Comparison of ENCODE assay signal across 20 cellular contexts in the genomic region with DNA sequence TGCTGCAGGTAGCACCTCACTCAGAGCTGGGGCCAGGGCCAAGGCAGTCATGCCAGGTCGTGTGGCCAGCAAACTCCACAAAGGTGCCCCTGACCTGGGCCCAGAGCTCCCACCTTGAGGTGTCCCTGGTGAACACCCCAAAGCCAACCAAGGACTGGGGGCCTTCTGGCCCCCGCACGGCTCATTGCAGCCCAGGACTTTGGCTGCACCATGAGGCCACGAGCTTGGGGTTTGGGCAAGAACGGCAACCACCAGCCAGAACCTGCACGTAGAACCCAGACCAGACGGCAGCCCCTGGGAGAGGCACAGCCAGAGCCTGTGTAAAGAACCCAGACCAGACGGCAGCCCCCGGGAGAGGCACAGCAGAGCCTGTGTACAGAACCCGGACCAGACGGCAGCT. TPM values are rescaled to one million over a fixed set of nuclear protein-coding genes. Genes with fewer than 3 reads are reported as not detected.
DNase-seq lines count a peak whose midpoint lies in the region; ATAC-seq, FAIRE-seq and TF ChIP-seq lines count a peak whose summit lies in the region.
"Had no signal": no experiment of that assay in that cellular context is flagged by ENCODE, and none has a peak within 500 bp of the region (broad histone marks: within the 10 kb centered on the region; RNA-seq: fewer than 3 reads in every experiment).

No MANE protein-coding gene starts in this region.

- H3K9me3 Mint-ChIP-seq in glutamatergic neuron (ENCODE audit: unreplicated experiment): peaks cover 3% of the 10 kb centered on the region
- H3K9me3 Mint-ChIP-seq: CD4-positive, alpha-beta memory T cell had no signal

- no peak for FAIRE-seq in K562 (lab: Jason Lieb, UNC)
- FAIRE-seq: G401.6, GM12878, GM19239, H1 had no signal

- no peaks in the 10 kb centered on the region for H3K79me2 ChIP-seq in K562 (ENCODE audit: control insufficient read depth, insufficient read depth, low read length)

- intact Hi-C loops in K562 (cut with micrococcal nuclease): no loop called here

- no peaks in the 10 kb centered on the region for H3K79me1 ChIP-seq in neuronal stem cell (ENCODE audit: low read depth, low read length)

- peak overlapping the region; percentile 23 for H4K8ac ChIP-seq in neuronal stem cell (ENCODE audit: low read depth, low read length)

- peaks cover 0 to 46% of the 10 kb centered on the region in 2 experiments; a peak in 2 of 5 replicates for H3K4me1 ChIP-seq in K562 (replicated peaks in 1 of 2; ENCODE audit: control insufficient read depth in 2 of 2, insufficient read depth in 2 of 2, low read length in 2 of 2)
- peaks cover 3 to 5% of the 10 kb centered on the region in 2 donors for H3K4me1 ChIP-seq in neuronal stem cell (ENCODE audit: control insufficient read depth in 2 of 2, insufficient read depth in 1 of 2, low read depth in 1 of 2, low read length in 2 of 2)

- H3K9me3 ChIP-seq in K562 (replicated peaks; ENCODE audit: control insufficient read depth, insufficient read depth, low read depth, low read length) (no peaks in the 10 kb centered on the region), neuronal stem cell (replicated peaks in 1 of 2; ENCODE audit: control insufficient read depth in 2 of 2, insufficient read depth in 1 of 2, low read depth in 1 of 2, low read length in 2 of 2) (no peaks in the 10 kb centered on the region)

- no peak overlapping the region for H2BK120ac ChIP-seq in neuronal stem cell (ENCODE audit: low read depth, low read length)

- no peak overlapping the region for H3K4me3 ChIP-seq in K562
- H3K4me3 ChIP-seq in neuronal stem cell (ENCODE audit: low read length in 2 of 2): no peak overlapping the region
- H3K4me3 ChIP-seq: GM12878, GM23248 had no signal

- no peak overlapping the region for H2BK5ac ChIP-seq in neuronal stem cell (ENCODE audit: low read length)

- H3K9ac ChIP-seq in K562 (ENCODE audit: insufficient read depth in 1 of 2, low read depth in 2 of 2, low read length in 2 of 2) (peak overlapping the region in 1 of 2 experiments; percentile 64; a peak in 2 of 4 replicates), neuronal stem cell (ENCODE audit: low read depth, low read length, poor library complexity) (no peak overlapping the region)
- H3K9ac ChIP-seq: GM23248 had no signal

- no peak overlapping the region for H2AFZ ChIP-seq in K562 (ENCODE audit: low read depth, low read length)
- no peak overlapping the region for H2AFZ ChIP-seq in neuronal stem cell (ENCODE audit: low read length)
- H2AFZ ChIP-seq: GM23248 had no signal

- H3K27me3 ChIP-seq in K562 (ENCODE audit: control insufficient read depth in 2 of 2, insufficient read depth in 2 of 2, low read length in 2 of 2) (no peaks in the 10 kb centered on the region), neuronal stem cell (ENCODE audit: control insufficient read depth in 3 of 3, insufficient read depth in 3 of 3, low read depth in 1 of 3, low read length in 3 of 3) (no peaks in the 10 kb centered on the region)

- CTCF ChIA-PET in K562 (lab: Yijun Ruan, JAX; ENCODE audit: low intra/inter-chr PET ratio): no interaction called here

- TF ChIP-seq RAD21 in K562 (CRISPR knock-in tag; conservative IDR thresholded peaks at IDR 0.05 in 1 of 2, IDR thresholded peaks at IDR 0.05 in 1 of 2): no peak

- H3K4ac ChIP-seq in neuronal stem cell (ENCODE audit: low read length): no peak overlapping the region

- H3K36me3 ChIP-seq in K562 (ENCODE audit: control insufficient read depth, insufficient read depth, low read length) (no peaks in the 10 kb centered on the region), neuronal stem cell (replicated peaks in 1 of 2; ENCODE audit: control insufficient read depth in 2 of 2, insufficient read depth in 2 of 2, low read length in 2 of 2) (no peaks in the 10 kb centered on the region)

- no peak overlapping the region for H4K91ac ChIP-seq in neuronal stem cell (ENCODE audit: low read depth, low read length, poor library complexity)

- POLR2A ChIA-PET in K562 (lab: Yijun Ruan, JAX): interaction anchor here (0.5 kb wide), 1 partner anchor 258 kb away, joined by 3 read pairs; no protein-coding TSS in a partner anchor

- H3K4me3 Mint-ChIP-seq in glutamatergic neuron (ENCODE audit: unreplicated experiment): no peak overlapping the region
- H3K4me3 Mint-ChIP-seq: CD4-positive, alpha-beta memory T cell had no signal

- peak overlapping the region; percentile 65 for H3K23ac ChIP-seq in neuronal stem cell (ENCODE audit: low read depth, low read length, poor library complexity)

- peak overlapping the region; percentile 48 for H3K27ac Mint-ChIP-seq in glutamatergic neuron (ENCODE audit: unreplicated experiment)
- H3K27ac Mint-ChIP-seq: CD4-positive, alpha-beta memory T cell had no signal

- no peaks in the 10 kb centered on the region for H3K9me1 ChIP-seq in K562 (ENCODE audit: control insufficient read depth, insufficient read depth, low read length)

- H2BK12ac ChIP-seq in neuronal stem cell (ENCODE audit: low read length): no peak overlapping the region

- BruUV-seq in K562 (replicated peaks; lab: Mats Ljungman, UMichigan): no TSS peak

- no peak overlapping the region for H3K14ac ChIP-seq in neuronal stem cell (ENCODE audit: low read length)

- H3K27me3 Mint-ChIP-seq in glutamatergic neuron (ENCODE audit: unreplicated experiment): peaks cover 4% of the 10 kb centered on the region
- H3K27me3 Mint-ChIP-seq: CD4-positive, alpha-beta memory T cell had no signal

- no peaks in the 10 kb centered on the region for H3K36me3 Mint-ChIP-seq in glutamatergic neuron (ENCODE audit: unreplicated experiment)
- H3K36me3 Mint-ChIP-seq: CD4-positive, alpha-beta memory T cell had no signal

- H4K20me1 ChIP-seq in K562 (replicated peaks; ENCODE audit: control insufficient read depth, insufficient read depth, low read length): no peaks in the 10 kb centered on the region

- in situ Hi-C loops in K562 (cut with MboI): no loop called here

- no peak for ATAC-seq in K562
- no peak for ATAC-seq in HG02938 (IDR thresholded peaks at IDR 0.05; ENCODE audit: unreplicated experiment)
- ATAC-seq: GM12878, HCT116 had no signal

- TF ChIP-seq POLR2A in K562 (conservative IDR thresholded peaks at IDR 0.05): no peak

- H3K18ac ChIP-seq in neuronal stem cell (ENCODE audit: low read length): peak overlapping the region; percentile 38

- no peak for DNase-seq in K562 (ENCODE audit: extremely low read depth in 1 of 4, low spot score in 3 of 4)
- DNase-seq in glutamatergic neuron: no peak
- no peak for DNase-seq in neuronal stem cell (ENCODE audit: low spot score)
- DNase-seq in DMS114 treated with DMSO at 0.1 percent for 48 hours (lab: John Stamatoyannopoulos, UW; ENCODE audit: unreplicated experiment): no peak
- DNase-seq in mesenteric fat pad (ENCODE audit: low spot score): no peak
- DNase-seq: C1 segment of cervical spinal cord, Calu3, COR-L47, DMS153, DND-41, GM23248, H7 had no signal

- H3K4me1 Mint-ChIP-seq in glutamatergic neuron (ENCODE audit: low read depth, unreplicated experiment): peaks cover 6% of the 10 kb centered on the region

- H2AK5ac ChIP-seq in neuronal stem cell (ENCODE audit: low read depth, low read length): peak overlapping the region; percentile 63

- H3K27ac ChIP-seq in K562 (ENCODE audit: extremely low read depth, low read depth, low read length) (no peak overlapping the region), neuronal stem cell (replicated peaks; ENCODE audit: low read length) (no peak overlapping the region)
- H3K27ac ChIP-seq: GM23248 had no signal

- H2BK15ac ChIP-seq in neuronal stem cell (ENCODE audit: low read length): no peak overlapping the region

- WGBS in K562 (ENCODE audit: insufficient coverage, low coverage, missing lambda C conversion rate): 73% methylated on average over 10 of the region's 11 CpGs
- WGBS in neuronal stem cell (ENCODE audit: extremely low coverage in 2 of 2, insufficient read length in 2 of 2, insufficient replicate concordance in 1 of 2), 2 donors: no CpG with 5 or more reads among the region's 11 CpGs

- H3K4me2 ChIP-seq in K562 (ENCODE audit: insufficient read depth, low read length) (no peak overlapping the region), neuronal stem cell (ENCODE audit: insufficient read depth, low read length, poor library complexity, severe bottlenecking) (no peak overlapping the region)

- TF ChIP-seq CTCF in K562 (IDR thresholded peaks at IDR 0.05 in 2 of 3, conservative IDR thresholded peaks at IDR 0.05 in 1 of 3; ENCODE audit: insufficient read depth in 2 of 3, low read depth in 1 of 3, low read length in 3 of 3): no peak
- TF ChIP-seq CTCF in glutamatergic neuron (IDR thresholded peaks at IDR 0.05; ENCODE audit: partially characterized antibody, unreplicated experiment): no peak

- no peak for TF ChIP-seq EP300 in K562 (IDR thresholded peaks at IDR 0.05; ENCODE audit: low read length)

RNA-seq across cellular contexts. Expression of a gene that starts 7.8 kb away (rescaled TPM):
- 8.0 and 39.1 TPM in 2 replicates for total RNA-seq in K562 (2011; cell fraction: chromatin; rRNA removed; ENCODE audit: low replicate concordance)
- total RNA-seq in K562 (2011; cell fraction: nucleolus; rRNA removed): 24.1 and 24.3 TPM in 2 replicates
- total RNA-seq in K562 (2011; cell fraction: nucleoplasm; rRNA removed): 9.9 and 12.5 TPM in 2 replicates
- total RNA-seq in K562 (2014; rRNA removed): 1.5 and 1.6 TPM in 2 replicates
- 0.13 and 0.22 TPM in 2 replicates for total RNA-seq in K562 (2014; rRNA removed; fragmentation: Illumina TruSeq; extraction: Trizol)
- 1.0 and 1.3 TPM in 2 replicates for total RNA-seq in K562 (2015; rRNA removed; fragmentation: Illumina TruSeq; extraction: Trizol)
- total RNA-seq in K562 (2021): 3.4 and 4.5 TPM in 2 replicates
- polyA plus RNA-seq in K562 (2011; rRNA removed): 1.0 and 1.6 TPM in 2 replicates
- 0.84 and 3.6 TPM in 2 replicates for polyA plus RNA-seq in K562 (2011; cell fraction: cytosol; rRNA removed)
- polyA plus RNA-seq in K562 (2011; cell fraction: nucleus; rRNA removed): 11.6 and 26.8 TPM in 2 replicates
- 3.3 and 10.8 TPM in 2 replicates for polyA plus RNA-seq in K562 (2012)
- polyA plus RNA-seq in K562 (2014; fragmentation: Illumina TruSeq; extraction: Trizol): 0.61 and 1.4 TPM in 2 replicates
- under 1 TPM in 1 of 2 experiments, not detected in 1; 0.03 TPM for polyA plus RNA-seq in K562 (2014; fragmentation: Nextera tagmentation; extraction: Ambion mirVana)
- polyA plus RNA-seq in K562 (2014; rRNA removed): 3.6 and 4.3 TPM in 2 replicates
- polyA minus RNA-seq in K562 (2011; rRNA and poly(A)+ RNA removed): 0.45 and 0.77 TPM in 2 replicates
- 0.86 and 1.1 TPM in 2 replicates for polyA minus RNA-seq in K562 (2011; cell fraction: cytosol; rRNA and poly(A)+ RNA removed)
- polyA minus RNA-seq in K562 (2011; cell fraction: nucleus; rRNA and poly(A)+ RNA removed): 3.6 and 4.6 TPM in 2 replicates
- total RNA-seq in glutamatergic neuron (ENCODE audit: unreplicated experiment): 2.6 TPM
- polyA plus RNA-seq in neuronal stem cell (2013, experiment 1 of 2): 1.1 TPM
- polyA plus RNA-seq in neuronal stem cell (2013, experiment 2 of 2): 1.2 TPM
- 0.71 TPM for total RNA-seq in mesenteric fat pad
- total RNA-seq: A172 had no signal

RNA-seq across cellular contexts. Expression of a gene that starts 9.8 kb away (rescaled TPM):
- total RNA-seq in K562 (2011; cell fraction: chromatin; rRNA removed; ENCODE audit: low replicate concordance): 31.9 and 88.4 TPM in 2 replicates
- 70.2 and 80.9 TPM in 2 replicates for total RNA-seq in K562 (2011; cell fraction: nucleolus; rRNA removed)
- 37.3 and 47.9 TPM in 2 replicates for total RNA-seq in K562 (2011; cell fraction: nucleoplasm; rRNA removed)
- 73.5 and 75.9 TPM in 2 replicates for total RNA-seq in K562 (2014; rRNA removed)
- 11.3 and 16.8 TPM in 2 replicates for total RNA-seq in K562 (2014; rRNA removed; fragmentation: Illumina TruSeq; extraction: Trizol)
- 41.3 and 43.3 TPM in 2 replicates for total RNA-seq in K562 (2015; rRNA removed; fragmentation: Illumina TruSeq; extraction: Trizol)
- 64.9 and 68.5 TPM in 2 replicates for total RNA-seq in K562 (2021)
- polyA plus RNA-seq in K562 (2011; rRNA removed): 29.6 and 34.9 TPM in 2 replicates
- polyA plus RNA-seq in K562 (2011; cell fraction: cytosol; rRNA removed): 39.3 and 69.6 TPM in 2 replicates
- polyA plus RNA-seq in K562 (2011; cell fraction: nucleus; rRNA removed): 98.3 and 113 TPM in 2 replicates
- 47.4 and 91.9 TPM in 2 replicates for polyA plus RNA-seq in K562 (2012)
- 28.0 and 46.2 TPM in 2 replicates for polyA plus RNA-seq in K562 (2014; fragmentation: Illumina TruSeq; extraction: Trizol)
- polyA plus RNA-seq in K562 (2014; fragmentation: Nextera tagmentation; extraction: Ambion mirVana): 1 to 10 TPM; 2.8 to 5.8 TPM
- 52.0 and 61.3 TPM in 2 replicates for polyA plus RNA-seq in K562 (2014; rRNA removed)
- polyA minus RNA-seq in K562 (2011; rRNA and poly(A)+ RNA removed): 17.3 and 37.2 TPM in 2 replicates
- polyA minus RNA-seq in K562 (2011; cell fraction: cytosol; rRNA and poly(A)+ RNA removed): 18.2 and 20.6 TPM in 2 replicates
- polyA minus RNA-seq in K562 (2011; cell fraction: nucleus; rRNA and poly(A)+ RNA removed): 13.1 and 25.3 TPM in 2 replicates
- total RNA-seq in glutamatergic neuron (ENCODE audit: unreplicated experiment): 140 TPM
- polyA plus RNA-seq in neuronal stem cell (2013, experiment 1 of 2): 26.4 TPM
- 25.5 TPM for polyA plus RNA-seq in neuronal stem cell (2013, experiment 2 of 2)
- 65.2 TPM for total RNA-seq in mesenteric fat pad

RNA-seq across cellular contexts. Expression of a gene that starts 15.4 kb away (rescaled TPM):
- total RNA-seq in K562 (2011; cell fraction: chromatin; rRNA removed; ENCODE audit: low replicate concordance): 3.8 and 17.0 TPM in 2 replicates
- 10.9 and 14.7 TPM in 2 replicates for total RNA-seq in K562 (2011; cell fraction: nucleolus; rRNA removed)
- total RNA-seq in K562 (2011; cell fraction: nucleoplasm; rRNA removed): 6.7 and 8.2 TPM in 2 replicates
- total RNA-seq in K562 (2014; rRNA removed) (2.0 and 2.9 TPM in 2 replicates), K562 (2014; rRNA removed; fragmentation: Illumina TruSeq; extraction: Trizol) (0.19 TPM in 1 of 2 replicates, not detected in the other), K562 (2015; rRNA removed; fragmentation: Illumina TruSeq; extraction: Trizol) (0.98 and 1.1 TPM in 2 replicates), K562 (2021) (3.5 and 3.9 TPM in 2 replicates), glutamatergic neuron (ENCODE audit: unreplicated experiment) (2.3 TPM), mesenteric fat pad (0.87 TPM)
- polyA plus RNA-seq in K562 (2011; rRNA removed) (1.1 and 2.8 TPM in 2 replicates), K562 (2014; fragmentation: Illumina TruSeq; extraction: Trizol) (0.48 and 0.98 TPM in 2 replicates), K562 (2014; fragmentation: Nextera tagmentation; extraction: Ambion mirVana) (not detected), K562 (2014; rRNA removed) (1.8 and 4.2 TPM in 2 replicates)
- 1.3 and 3.2 TPM in 2 replicates for polyA plus RNA-seq in K562 (2011; cell fraction: cytosol; rRNA removed)
- polyA plus RNA-seq in K562 (2011; cell fraction: nucleus; rRNA removed): 28.7 and 36.1 TPM in 2 replicates
- 3.2 and 9.3 TPM in 2 replicates for polyA plus RNA-seq in K562 (2012)
- 0.14 and 0.30 TPM in 2 replicates for polyA minus RNA-seq in K562 (2011; rRNA and poly(A)+ RNA removed)
- 1.2 and 1.4 TPM in 2 replicates for polyA minus RNA-seq in K562 (2011; cell fraction: cytosol; rRNA and poly(A)+ RNA removed)
- polyA minus RNA-seq in K562 (2011; cell fraction: nucleus; rRNA and poly(A)+ RNA removed): 4.0 and 6.1 TPM in 2 replicates
- polyA plus RNA-seq in neuronal stem cell (2013, experiment 1 of 2): 0.75 TPM
- polyA plus RNA-seq in neuronal stem cell (2013, experiment 2 of 2): 0.87 TPM

RNA-seq across cellular contexts. Expression of a gene that starts 15.6 kb away (rescaled TPM):
- 15.6 and 50.0 TPM in 2 replicates for total RNA-seq in K562 (2011; cell fraction: chromatin; rRNA removed; ENCODE audit: low replicate concordance)
- 73.5 and 76.5 TPM in 2 replicates for total RNA-seq in K562 (2011; cell fraction: nucleolus; rRNA removed)
- total RNA-seq in K562 (2011; cell fraction: nucleoplasm; rRNA removed): 28.3 and 32.9 TPM in 2 replicates
- total RNA-seq in K562 (2014; rRNA removed) (45.2 and 50.3 TPM in 2 replicates), K562 (2014; rRNA removed; fragmentation: Illumina TruSeq; extraction: Trizol) (1.1 and 2.2 TPM in 2 replicates), K562 (2015; rRNA removed; fragmentation: Illumina TruSeq; extraction: Trizol) (16.2 and 18.6 TPM in 2 replicates), K562 (2021) (30.5 and 31.7 TPM in 2 replicates), glutamatergic neuron (ENCODE audit: unreplicated experiment) (9.4 TPM), mesenteric fat pad (2.0 TPM)
- polyA plus RNA-seq in K562 (2011; rRNA removed) (19.8 and 30.3 TPM in 2 replicates), K562 (2014; fragmentation: Illumina TruSeq; extraction: Trizol) (3.0 and 17.0 TPM in 2 replicates), K562 (2014; fragmentation: Nextera tagmentation; extraction: Ambion mirVana) (under 1 TPM; 0.41 to 0.92 TPM), K562 (2014; rRNA removed) (44.3 and 52.7 TPM in 2 replicates)
- 43.4 and 94.2 TPM in 2 replicates for polyA plus RNA-seq in K562 (2011; cell fraction: cytosol; rRNA removed)
- polyA plus RNA-seq in K562 (2011; cell fraction: nucleus; rRNA removed): 170 and 239 TPM in 2 replicates
- polyA plus RNA-seq in K562 (2012): 27.7 and 32.0 TPM in 2 replicates
- 2.7 and 4.7 TPM in 2 replicates for polyA minus RNA-seq in K562 (2011; rRNA and poly(A)+ RNA removed)
- polyA minus RNA-seq in K562 (2011; cell fraction: cytosol; rRNA and poly(A)+ RNA removed): 10.8 and 13.3 TPM in 2 replicates
- 18.8 and 21.8 TPM in 2 replicates for polyA minus RNA-seq in K562 (2011; cell fraction: nucleus; rRNA and poly(A)+ RNA removed)
- polyA plus RNA-seq in neuronal stem cell (2013, experiment 1 of 2): 8.9 TPM
- polyA plus RNA-seq in neuronal stem cell (2013, experiment 2 of 2): 9.1 TPM

RNA-seq across cellular contexts. Expression of a gene that starts 31.1 kb away (rescaled TPM):
- total RNA-seq in K562 (2011; cell fraction: chromatin; rRNA removed; ENCODE audit: low replicate concordance): 57.3 and 135 TPM in 2 replicates
- 56.1 and 60.9 TPM in 2 replicates for total RNA-seq in K562 (2011; cell fraction: nucleolus; rRNA removed)
- total RNA-seq in K562 (2011; cell fraction: nucleoplasm; rRNA removed): 48.9 and 51.5 TPM in 2 replicates
- total RNA-seq in K562 (2014; rRNA removed) (20.4 and 28.6 TPM in 2 replicates), K562 (2014; rRNA removed; fragmentation: Illumina TruSeq; extraction: Trizol) (4.2 and 4.9 TPM in 2 replicates), K562 (2015; rRNA removed; fragmentation: Illumina TruSeq; extraction: Trizol) (17.4 and 19.1 TPM in 2 replicates), K562 (2021) (34.5 and 37.2 TPM in 2 replicates), glutamatergic neuron (ENCODE audit: unreplicated experiment) (41.6 TPM), mesenteric fat pad (29.3 TPM)
- polyA plus RNA-seq in K562 (2011; rRNA removed) (7.5 and 10.5 TPM in 2 replicates), K562 (2014; fragmentation: Illumina TruSeq; extraction: Trizol) (7.7 and 14.5 TPM in 2 replicates), K562 (2014; fragmentation: Nextera tagmentation; extraction: Ambion mirVana) (under 1 TPM; 0.07 to 0.18 TPM), K562 (2014; rRNA removed) (16.9 and 19.9 TPM in 2 replicates)
- 7.2 and 14.5 TPM in 2 replicates for polyA plus RNA-seq in K562 (2011; cell fraction: cytosol; rRNA removed)
- 27.6 and 43.0 TPM in 2 replicates for polyA plus RNA-seq in K562 (2011; cell fraction: nucleus; rRNA removed)
- 12.2 and 16.7 TPM in 2 replicates for polyA plus RNA-seq in K562 (2012)
- 6.1 and 8.0 TPM in 2 replicates for polyA minus RNA-seq in K562 (2011; rRNA and poly(A)+ RNA removed)
- 13.6 and 23.3 TPM in 2 replicates for polyA minus RNA-seq in K562 (2011; cell fraction: cytosol; rRNA and poly(A)+ RNA removed)
- 15.5 and 20.1 TPM in 2 replicates for polyA minus RNA-seq in K562 (2011; cell fraction: nucleus; rRNA and poly(A)+ RNA removed)
- 13.1 TPM for polyA plus RNA-seq in neuronal stem cell (2013, experiment 1 of 2)
- 12.9 TPM for polyA plus RNA-seq in neuronal stem cell (2013, experiment 2 of 2)
